Comparison of ENCODE assay signal across 11 cellular contexts in the genomic region with DNA sequence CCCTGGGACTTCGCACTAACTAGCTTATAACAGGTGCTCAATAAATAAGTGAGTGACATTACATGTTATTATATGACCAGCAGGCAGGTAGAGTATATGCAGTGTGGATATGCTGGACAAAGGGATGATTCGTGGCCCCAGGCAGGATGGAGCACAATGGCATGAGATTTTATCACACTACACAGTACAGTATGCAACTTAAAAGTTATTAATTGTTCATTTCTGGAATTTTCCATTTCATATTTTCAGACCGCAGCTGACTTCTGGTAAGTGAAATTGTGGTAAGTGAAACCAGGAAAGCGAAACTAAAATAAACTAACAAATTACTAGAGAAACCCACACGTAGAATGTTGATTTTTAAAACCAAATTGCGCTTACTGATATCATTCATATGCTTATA. TPM values are rescaled to one million over a fixed set of nuclear protein-coding genes. Genes with fewer than 3 reads are reported as not detected.
A peak's percentile ranks its signal among the peaks of the same experiment; 100 is the strongest.
DNase-seq lines count a peak whose midpoint lies in the region; TF ChIP-seq lines count a peak whose summit lies in the region.
"Had no signal": no experiment of that assay in that cellular context is flagged by ENCODE, and none has a peak within 500 bp of the region (broad histone marks: within the 10 kb centered on the region; RNA-seq: fewer than 3 reads in every experiment).

No MANE protein-coding gene starts in this region.

- no peaks in the 10 kb centered on the region for H3K27me3 Mint-ChIP-seq in T-helper 2 cell treated with Interferon-gamma antibody and Interleukin-4, amounts not matched to agents 5 μg/mL and 100 μg/mL, for 36 hours (ENCODE audit: low read depth)
- H3K27me3 Mint-ChIP-seq in type B pancreatic cell, result no peaks in the 10 kb centered on the region

- H3K9me3 Mint-ChIP-seq in T-helper 2 cell treated with Interferon-gamma antibody and Interleukin-4, amounts not matched to agents 5 μg/mL and 100 μg/mL, for 36 hours, result peaks cover 36% of the 10 kb centered on the region
- peaks cover 13% of the 10 kb centered on the region for H3K9me3 Mint-ChIP-seq in type B pancreatic cell

- peaks cover 43% of the 10 kb centered on the region for H3K4me1 Mint-ChIP-seq in T-helper 2 cell treated with Interferon-gamma antibody and Interleukin-4, amounts not matched to agents 5 μg/mL and 100 μg/mL, for 36 hours (ENCODE audit: low read depth)
- peaks cover 10% of the 10 kb centered on the region for H3K4me1 Mint-ChIP-seq in type B pancreatic cell (ENCODE audit: unreplicated experiment)

- TF ChIP-seq CTCF in choroid plexus epithelial cell (conservative IDR thresholded peaks at IDR 0.05; ENCODE audit: low read depth, low read length) (no peak), type B pancreatic cell (conservative IDR thresholded peaks at IDR 0.05) (no peak)

- DNase-seq in NOMO-1 treated with DMSO at 0.1 percent for 48 hours (lab: John Stamatoyannopoulos, UW; ENCODE audit: unreplicated experiment) (peak; percentile 19), NOMO-1 treated with dmso at 0.1 percent for 144 hours (lab: John Stamatoyannopoulos, UW; ENCODE audit: unreplicated experiment) (no peak), choroid plexus epithelial cell (ENCODE audit: low read depth) (peak; percentile 7), dedifferentiated amniotic fluid mesenchymal stem cell (ENCODE audit: extremely low spot score) (no peak), type B pancreatic cell (ENCODE audit: extremely low spot score, unreplicated experiment) (no peak), pons (ENCODE audit: low spot score) (no peak)
- DNase-seq in T-helper 2 cell treated with Interferon-gamma antibody and Interleukin-4, amounts not matched to agents 5 μg/mL and 100 μg/mL, for 36 hours (ENCODE audit: low spot score), result peak; percentile 39
- peak; percentile 2 for DNase-seq in stimulated activated CD8-positive, alpha-beta memory T cell treated with anti-CD3 and anti-CD28 coated beads, Interleukin-12 subunit alpha, Interleukin-12 subunit beta, amount 100 ng/mL, for 4 hours (ENCODE audit: low read depth)
- DNase-seq: caudate nucleus, mesenchymal stem cell had no signal

- peaks cover 46% of the 10 kb centered on the region for H3K36me3 Mint-ChIP-seq in T-helper 2 cell treated with Interferon-gamma antibody and Interleukin-4, amounts not matched to agents 5 μg/mL and 100 μg/mL, for 36 hours (ENCODE audit: low read depth)
- H3K36me3 Mint-ChIP-seq in type B pancreatic cell, result peaks cover 33% of the 10 kb centered on the region

- H3K27ac Mint-ChIP-seq in T-helper 2 cell treated with Interferon-gamma antibody and Interleukin-4, amounts not matched to agents 5 μg/mL and 100 μg/mL, for 36 hours, result peak overlapping the region; percentile 97
- no peak overlapping the region for H3K27ac Mint-ChIP-seq in type B pancreatic cell

- H3K4me3 ChIP-seq in choroid plexus epithelial cell (ENCODE audit: low read depth, low read length), result no peak overlapping the region
- H3K4me3 ChIP-seq: smooth muscle cell had no signal

- peak overlapping the region; percentile 96 for H3K4me3 Mint-ChIP-seq in T-helper 2 cell treated with Interferon-gamma antibody and Interleukin-4, amounts not matched to agents 5 μg/mL and 100 μg/mL, for 36 hours
- no peak overlapping the region for H3K4me3 Mint-ChIP-seq in type B pancreatic cell

RNA-seq across cellular contexts. Expression of a gene that starts 3.3 kb away (rescaled TPM):
- total RNA-seq in type B pancreatic cell (ENCODE audit: low replicate concordance), result 14.4 and 14.5 TPM in 2 replicates

Comparison
In these comparisons a context has a peak if more than half of its experiments do, and no peak if none do; other contexts are left out.
1. DNase-seq: peak in NOMO-1 treated with DMSO at 0.1 percent for 48 hours (single experiment), T-helper 2 cell treated with Interferon-gamma antibody and Interleukin-4, amounts not matched to agents 5 μg/mL and 100 μg/mL, for 36 hours (single experiment), choroid plexus epithelial cell (single experiment) and stimulated activated CD8-positive, alpha-beta memory T cell treated with anti-CD3 and anti-CD28 coated beads, Interleukin-12 subunit alpha, Interleukin-12 subunit beta, amount 100 ng/mL, for 4 hours (single experiment); none in NOMO-1 treated with dmso at 0.1 percent for 144 hours (single experiment), dedifferentiated amniotic fluid mesenchymal stem cell (single experiment), type B pancreatic cell (single experiment) and pons (single experiment).